Comparison of ENCODE assay signal across 24 cellular contexts in genomic region chrX:104707572-104707971, GRCh38.
"Had no signal": no experiment of that assay in that cellular context is flagged by ENCODE, and none has a peak within 500 bp of the region (broad histone marks: within the 10 kb centered on the region; RNA-seq: fewer than 3 reads in every experiment).

No MANE protein-coding gene starts in this region.

- H3K4me3 ChIP-seq: coronary artery, gastroesophageal sphincter, left ventricle myocardium inferior, lower lobe of right lung, neural progenitor cell, ovary, stomach, uterus had no signal

- ATAC-seq: gastroesophageal sphincter; left cardiac atrium; lower lobe of right lung; natural killer cell treated with Interleukin-12 subunit alpha and Interleukin-12 subunit beta and Interleukin-15 and Interleukin-18, amount 100 ng/mL, for 72 hours; right cardiac atrium had no signal

- DNase-seq: effector CD4-positive, alpha-beta T cell; endodermal cell; glutamatergic neuron; islet precursor cell; left cardiac atrium; left ventricle myocardium inferior; lower lobe of right lung; mesenchymal stem cell; midbrain; nucleus accumbens; ovary; right cardiac atrium; small intestine; stimulated activated CD4-positive, alpha-beta T cell treated with anti-CD3 and anti-CD28 coated beads, Interleukin-12 subunit alpha, Interleukin-12 subunit beta, amount 100 ng/mL, for 4 hours; stimulated activated naive CD4-positive, alpha-beta T cell; stomach; substantia nigra; trophoblast cell; uterus had no signal

- H3K27me3 ChIP-seq: gastroesophageal sphincter, neural progenitor cell, ovary, stomach had no signal

- H3K36me3 ChIP-seq: gastroesophageal sphincter, left ventricle myocardium inferior, lower lobe of right lung, neural progenitor cell, ovary, stomach, uterus had no signal

- FAIRE-seq: endothelial cell of umbilical vein, small intestine had no signal
